Comparison of ENCODE assay signal across 8 cellular contexts in genomic region chrX:153765138-153766079, GRCh38. TPM values are rescaled to one million over a fixed set of nuclear protein-coding genes. Genes with fewer than 3 reads are reported as not detected.
DNase-seq lines count a peak whose midpoint lies in the region; ATAC-seq and TF ChIP-seq lines count a peak whose summit lies in the region.

No MANE protein-coding gene starts in this region.

- H2AK5ac ChIP-seq in mesenchymal stem cell (ENCODE audit: low read length, severe bottlenecking) = no peak overlapping the region

- peak overlapping the region in 1 of 2 donors; percentile 83 for H3K4me3 Mint-ChIP-seq in stimulated activated naive CD8-positive, alpha-beta T cell treated with anti-CD3 and anti-CD28 coated beads, Interleukin-15, amount 100 ng/mL, for 72 hours

- peak overlapping the region; percentile 98 for H4K8ac ChIP-seq in mesenchymal stem cell (ENCODE audit: low read length)

- H3K9ac ChIP-seq in mesenchymal stem cell (ENCODE audit: low read length) = peak overlapping the region; percentile 84

- 75% methylated on average over 12 of the region's 27 CpGs for WGBS in mesenchymal stem cell

- H2AFZ ChIP-seq in mesenchymal stem cell (ENCODE audit: low read depth, low read length) = no peak overlapping the region

- peak overlapping the region; percentile 39 to 51 for H2BK12ac ChIP-seq in mesenchymal stem cell (ENCODE audit: low read length in 2 of 2)

- ATAC-seq in stimulated activated naive CD8-positive, alpha-beta T cell treated with anti-CD3 and anti-CD28 coated beads, Interleukin-15, amount 100 ng/mL, for 72 hours = peak; percentile 23
- no peak for ATAC-seq in stimulated activated naive CD8-positive, alpha-beta T cell treated with anti-CD3 and anti-CD28 coated beads, Interleukin-15, Interleukin-2, amounts not matched to agents 100 U/mL and 50 U/mL, for 24 hours
- ATAC-seq in HG03378 (IDR thresholded peaks at IDR 0.05; ENCODE audit: unreplicated experiment) (no peak), GM21528 (IDR thresholded peaks at IDR 0.05; ENCODE audit: low FRiP score, unreplicated experiment) (no peak), GM21390 (IDR thresholded peaks at IDR 0.05; ENCODE audit: unreplicated experiment) (no peak)

- H3K79me1 ChIP-seq in mesenchymal stem cell (replicated peaks; ENCODE audit: low read length, poor library complexity, severe bottlenecking) = peaks cover 9% of the 10 kb centered on the region

- peak overlapping the region; percentile 79 for H2BK120ac ChIP-seq in mesenchymal stem cell (ENCODE audit: low read depth, low read length)

- H3K23ac ChIP-seq in mesenchymal stem cell (ENCODE audit: low read length in 2 of 2) = peak overlapping the region in 1 of 2 experiments; percentile 96

- no peak for DNase-seq in stimulated activated naive CD8-positive, alpha-beta T cell treated with anti-CD3 and anti-CD28 coated beads, Interleukin-15, amount 100 ng/mL, for 72 hours
- no peak for DNase-seq in stimulated activated naive CD8-positive, alpha-beta T cell treated with anti-CD3 and anti-CD28 coated beads, Interleukin-15, Interleukin-2, amounts not matched to agents 100 U/mL and 50 U/mL, for 24 hours
- no peak for DNase-seq in breast epithelium (ENCODE audit: low spot score in 2 of 2)
- peak; percentile 28 for DNase-seq in mesenchymal stem cell
- DNase-seq in effector CD4-positive, alpha-beta T cell = no peak

- peaks cover 31% of the 10 kb centered on the region for H3K4me1 Mint-ChIP-seq in stimulated activated naive CD8-positive, alpha-beta T cell treated with anti-CD3 and anti-CD28 coated beads, Interleukin-15, amount 100 ng/mL, for 72 hours

- H3K4me1 ChIP-seq in breast epithelium (no peaks in the 10 kb centered on the region), mesenchymal stem cell (ENCODE audit: control insufficient read depth, insufficient read depth, low read depth, low read length) (peaks cover 31% of the 10 kb centered on the region)

- H3K4me3 ChIP-seq in breast epithelium = peak overlapping the region in 2 of 3 donors; percentile 40 to 56
- peak overlapping the region; percentile 49 to 78 for H3K4me3 ChIP-seq in mesenchymal stem cell (ENCODE audit: insufficient read depth in 1 of 2, low read depth in 1 of 2, low read length in 2 of 2)

- H3K9me3 Mint-ChIP-seq in stimulated activated naive CD8-positive, alpha-beta T cell treated with anti-CD3 and anti-CD28 coated beads, Interleukin-15, amount 100 ng/mL, for 72 hours = no peaks in the 10 kb centered on the region

- H3K27ac Mint-ChIP-seq in stimulated activated naive CD8-positive, alpha-beta T cell treated with anti-CD3 and anti-CD28 coated beads, Interleukin-15, amount 100 ng/mL, for 72 hours = peak overlapping the region in 1 of 2 donors; percentile 85

- H3K27me3 Mint-ChIP-seq in stimulated activated naive CD8-positive, alpha-beta T cell treated with anti-CD3 and anti-CD28 coated beads, Interleukin-15, amount 100 ng/mL, for 72 hours = no peaks in the 10 kb centered on the region

- peak overlapping the region; percentile 83 for H2BK15ac ChIP-seq in mesenchymal stem cell (ENCODE audit: low read depth, poor library complexity, severe bottlenecking)

- H3K18ac ChIP-seq in mesenchymal stem cell (ENCODE audit: low read depth in 1 of 2, low read length in 2 of 2) = peak overlapping the region; percentile 96 to 97

- no peak for TF ChIP-seq POLR2A in breast epithelium (IDR thresholded peaks at IDR 0.05)

- peak overlapping the region in 1 of 2 experiments; percentile 96 for H3K14ac ChIP-seq in mesenchymal stem cell (ENCODE audit: low read length in 2 of 2)

- H3K4me2 ChIP-seq in mesenchymal stem cell (ENCODE audit: low read length, poor library complexity, severe bottlenecking) = peak overlapping the region; percentile 68

- H3K27ac ChIP-seq in breast epithelium (peak overlapping the region; percentile 66 to 83), mesenchymal stem cell (ENCODE audit: low read length, poor library complexity, severe bottlenecking) (peak overlapping the region; percentile 79)

- peak overlapping the region; percentile 31 for H2BK5ac ChIP-seq in mesenchymal stem cell (ENCODE audit: low read depth, low read length, poor library complexity, severe bottlenecking)

- H3K27me3 ChIP-seq in breast epithelium (peaks cover 0 to 41% of the 10 kb centered on the region in 2 donors), mesenchymal stem cell (ENCODE audit: control insufficient read depth in 1 of 2, insufficient read depth in 1 of 2, low read length in 2 of 2) (peaks cover 0 to 2% of the 10 kb centered on the region in 2 experiments)

- no peak for TF ChIP-seq CTCF in breast epithelium (IDR thresholded peaks at IDR 0.05)

- intact Hi-C loops in breast epithelium (cut with DNase I; ENCODE audit: low total_unique reads) = no loop called here

- peaks cover 0 to 3% of the 10 kb centered on the region in 2 donors for H3K9me3 ChIP-seq in breast epithelium
- H3K9me3 ChIP-seq in mesenchymal stem cell (ENCODE audit: control insufficient read depth, low read length) = no peaks in the 10 kb centered on the region

- peak overlapping the region; percentile 81 to 97 for H3K4ac ChIP-seq in mesenchymal stem cell (ENCODE audit: low read depth in 1 of 2, low read length in 2 of 2)

- peak overlapping the region; percentile 97 for H4K91ac ChIP-seq in mesenchymal stem cell (ENCODE audit: low read length)

- H3K36me3 ChIP-seq in breast epithelium (no peaks in the 10 kb centered on the region), mesenchymal stem cell (ENCODE audit: control insufficient read depth in 1 of 2, insufficient read depth in 2 of 2, low read depth in 1 of 2, low read length in 2 of 2) (peaks cover 3 to 36% of the 10 kb centered on the region in 2 experiments)

RNA-seq across cellular contexts. Expression of gene PLXNB3, which starts 1.4 kb away (rescaled TPM):
- 10 to 100 TPM; 12.3 to 17.9 (median 13.4) TPM for total RNA-seq in breast epithelium
- 8.0 TPM for polyA plus RNA-seq in mesenchymal stem cell (2013, experiment 1 of 2)
- 8.5 TPM for polyA plus RNA-seq in mesenchymal stem cell (2013, experiment 2 of 2)

RNA-seq across cellular contexts. Expression of gene SRPK3, which starts 15.4 kb away (rescaled TPM):
- total RNA-seq in breast epithelium = 1 to 10 TPM in 2 of 3 donors, under 1 TPM in 1; 0.33 to 1.5 (median 1.3) TPM
- polyA plus RNA-seq in mesenchymal stem cell (2013, experiment 1 of 2) = 0.03 TPM
- polyA plus RNA-seq in mesenchymal stem cell (2013, experiment 2 of 2) = 0.03 TPM

RNA-seq across cellular contexts. Expression of gene IDH3G, which starts 28.8 kb away (rescaled TPM):
- total RNA-seq in breast epithelium = 10 to 100 TPM; 75.4 to 91.5 (median 76.5) TPM
- polyA plus RNA-seq in mesenchymal stem cell (2013, experiment 1 of 2) = 73.4 TPM
- polyA plus RNA-seq in mesenchymal stem cell (2013, experiment 2 of 2) = 71.2 TPM

RNA-seq across cellular contexts. Expression of gene SSR4, which starts 29.1 kb away (rescaled TPM):
- 100 to 1,000 TPM; 112 to 252 (median 182) TPM for total RNA-seq in breast epithelium
- polyA plus RNA-seq in mesenchymal stem cell (2013, experiment 1 of 2) = 398 TPM
- polyA plus RNA-seq in mesenchymal stem cell (2013, experiment 2 of 2) = 402 TPM

RNA-seq across cellular contexts. Expression of gene ABCD1, which starts 40.8 kb away (rescaled TPM):
- 10 to 100 TPM; 10.2 to 27.8 (median 10.5) TPM for total RNA-seq in breast epithelium
- polyA plus RNA-seq in mesenchymal stem cell (2013, experiment 1 of 2) = 15.8 TPM
- polyA plus RNA-seq in mesenchymal stem cell (2013, experiment 2 of 2) = 15.4 TPM
